In the genomic region with DNA sequence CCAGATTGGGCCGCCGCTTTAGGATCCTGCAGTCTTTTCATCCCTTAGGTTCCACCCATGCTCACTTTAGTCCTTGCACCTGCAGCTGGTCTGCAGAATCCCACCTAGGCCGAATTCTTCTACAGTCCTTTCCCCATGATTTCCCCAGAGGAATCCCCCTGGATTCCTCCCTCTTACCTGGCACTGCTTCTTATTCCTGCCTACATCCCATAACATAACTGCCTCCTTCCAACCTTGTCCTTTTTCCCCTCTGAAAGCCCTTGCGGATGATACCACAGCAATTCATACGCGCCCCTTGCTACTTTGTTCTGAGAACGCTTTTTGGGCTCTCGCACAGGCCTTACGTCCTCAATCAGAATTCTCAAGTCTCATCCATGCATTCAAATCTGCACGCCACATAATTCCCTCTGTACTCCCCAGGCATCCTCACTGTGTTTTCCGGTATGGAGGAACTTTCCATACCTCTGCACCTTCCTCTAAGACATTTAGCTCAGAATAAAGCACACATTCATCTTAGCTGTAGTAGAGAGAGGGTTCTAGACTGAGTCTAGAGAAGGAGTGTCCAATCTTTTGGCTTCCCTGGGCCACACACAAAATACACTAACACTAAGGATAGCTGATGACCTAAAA, we compare ENCODE assay signal across 8 cellular contexts. TPM values are rescaled to one million over a fixed set of nuclear protein-coding genes. Genes with fewer than 3 reads are reported as not detected.
DNase-seq lines count a peak whose midpoint lies in the region; ATAC-seq and TF ChIP-seq lines count a peak whose summit lies in the region.

No MANE protein-coding gene starts in this region.

- H3K36me3 ChIP-seq in mammary epithelial cell (ENCODE audit: insufficient read depth, low read length): peaks cover 4% of the 10 kb centered on the region
- H3K36me3 ChIP-seq in left lung: peaks cover 0 to under 1% of the 10 kb centered on the region in 2 donors

- H3K27ac ChIP-seq in mammary epithelial cell (ENCODE audit: insufficient read depth, low read depth, low read length) (peak overlapping the region; percentile 92), left lung (peak overlapping the region; percentile 84 to 92), substantia nigra (ENCODE audit: low read depth, low read length, poor library complexity, severe bottlenecking) (peak overlapping the region; percentile 83)

- peak overlapping the region; percentile 74 for H3K9ac ChIP-seq in mammary epithelial cell (ENCODE audit: insufficient read depth, low read length)

- H3K9me3 ChIP-seq in mammary epithelial cell (replicated peaks; ENCODE audit: insufficient read depth, low read length) (no peaks in the 10 kb centered on the region), left lung (no peaks in the 10 kb centered on the region)

- intact Hi-C loops in mammary epithelial cell (cut with micrococcal nuclease): loop anchor here (1.0 to 5.0 kb wide), 6 partner anchors 14 to 247 kb away; a partner anchor contains a TSS
- intact Hi-C loops in left lung (cut with DNase I): no loop called here

- peak; percentile 30 for DNase-seq in DMS53 (lab: John Stamatoyannopoulos, UW)
- DNase-seq in DMS53 treated with DMSO at 0.1 percent for 48 hours (lab: John Stamatoyannopoulos, UW; ENCODE audit: unreplicated experiment): no peak
- peak; percentile 57 for DNase-seq in NCI-H526 treated with DMSO at 0.1 percent for 48 hours (lab: John Stamatoyannopoulos, UW)
- DNase-seq in mammary epithelial cell: peak; percentile 30
- no peak for DNase-seq in left lung
- DNase-seq in substantia nigra (lab: John Stamatoyannopoulos, UW): peak in 5 of 49 donors; percentile 8 to 44 (median 30)
- no peak for DNase-seq in cortex of kidney (lab: John Stamatoyannopoulos, UW)

- peaks cover 55% of the 10 kb centered on the region for H3K79me2 ChIP-seq in mammary epithelial cell (ENCODE audit: insufficient read depth, low read length)

- H3K4me3 ChIP-seq in mammary epithelial cell (replicated peaks in 1 of 3; ENCODE audit: insufficient read depth in 1 of 3, low read depth in 2 of 3, low read length in 3 of 3) (peak overlapping the region; percentile 64 to 76 (median 68)), left lung (peak overlapping the region; percentile 58 to 84)

- no peaks in the 10 kb centered on the region for H4K20me1 ChIP-seq in mammary epithelial cell (ENCODE audit: insufficient read depth, low read length)

- H2AFZ ChIP-seq in mammary epithelial cell (ENCODE audit: low read depth, low read length): peak overlapping the region; percentile 90

- CTCF ChIA-PET in mammary epithelial cell (lab: Charles Lee; ENCODE audit: low non-redundant PET): interaction anchor here (0.6 kb wide), 1 partner anchor 47 kb away, joined by 4 read pairs; no protein-coding TSS in a partner anchor

- ATAC-seq in left lung (peak; percentile 14), HG03571 (IDR thresholded peaks at IDR 0.05; ENCODE audit: unreplicated experiment) (no peak)

- in situ Hi-C loops in mammary epithelial cell (cut with MboI; ENCODE audit: low sequenced_read_pairs in 2 of 2): no loop called here

- H3K27me3 ChIP-seq in mammary epithelial cell (ENCODE audit: insufficient read depth, low read length): no peaks in the 10 kb centered on the region
- H3K27me3 ChIP-seq in left lung: no peaks in the 10 kb centered on the region

- H3K4me1 ChIP-seq in mammary epithelial cell (ENCODE audit: insufficient read depth, low read length) (peaks cover 23% of the 10 kb centered on the region), left lung (peaks cover 7 to 49% of the 10 kb centered on the region in 2 donors)

- TF ChIP-seq CTCF in mammary epithelial cell (conservative IDR thresholded peaks at IDR 0.05 in 1 of 2, IDR thresholded peaks at IDR 0.05 in 1 of 2; ENCODE audit: extremely low read depth in 1 of 2, insufficient read depth in 1 of 2, low read depth in 1 of 2, low read length in 2 of 2): no peak
- no peak for TF ChIP-seq CTCF in left lung (IDR thresholded peaks at IDR 0.05)

- BruUV-seq in mammary epithelial cell (replicated peaks; lab: Mats Ljungman, UMichigan): TSS peak; percentile 32

- peak overlapping the region; percentile 83 for H3K4me2 ChIP-seq in mammary epithelial cell (ENCODE audit: insufficient read depth, low read depth, low read length)

- dilution Hi-C loops in mammary epithelial cell (cut with HindIII; ENCODE audit: low sequenced_read_pairs): loop anchor here (5.0 kb wide), 2 partner anchors 43 to 47 kb away; no protein-coding TSS in a partner anchor

- WGBS in mammary epithelial cell (ENCODE audit: low coverage, missing lambda C conversion rate): 7% methylated on average over 11 of the region's 11 CpGs

RNA-seq across cellular contexts. Expression of a gene that starts 0.6 kb away (rescaled TPM):
- 10 to 100 TPM; 71.3 to 84.2 TPM for total RNA-seq in mammary epithelial cell
- 83.6 TPM for polyA plus RNA-seq in mammary epithelial cell
- polyA minus RNA-seq in mammary epithelial cell: 112 TPM
- 10 to 100 TPM; 38.3 to 40.3 TPM for total RNA-seq in left lung

RNA-seq across cellular contexts. Expression of a gene that starts 14.5 kb away (rescaled TPM):
- 10 to 100 TPM in 1 of 2 donors, 1 to 10 TPM in 1; 4.3 to 20.7 TPM for total RNA-seq in mammary epithelial cell
- polyA plus RNA-seq in mammary epithelial cell: 16.2 TPM
- 47.5 TPM for polyA minus RNA-seq in mammary epithelial cell
- 1 to 10 TPM; 4.9 to 6.6 TPM for total RNA-seq in left lung

Comparison
In these comparisons a context has a peak if more than half of its experiments do, and no peak if none do; other contexts are left out.
1. DNase-seq: peak in DMS53 (single experiment), NCI-H526 treated with DMSO at 0.1 percent for 48 hours (single experiment) and mammary epithelial cell (single experiment); none in DMS53 treated with DMSO at 0.1 percent for 48 hours (single experiment), left lung (0 of 2) and cortex of kidney (single experiment).
2. Peak in every context shown above with its lines, with median percentiles within 50 percentile points of each other: H3K27ac ChIP-seq.